In the genomic region with DNA sequence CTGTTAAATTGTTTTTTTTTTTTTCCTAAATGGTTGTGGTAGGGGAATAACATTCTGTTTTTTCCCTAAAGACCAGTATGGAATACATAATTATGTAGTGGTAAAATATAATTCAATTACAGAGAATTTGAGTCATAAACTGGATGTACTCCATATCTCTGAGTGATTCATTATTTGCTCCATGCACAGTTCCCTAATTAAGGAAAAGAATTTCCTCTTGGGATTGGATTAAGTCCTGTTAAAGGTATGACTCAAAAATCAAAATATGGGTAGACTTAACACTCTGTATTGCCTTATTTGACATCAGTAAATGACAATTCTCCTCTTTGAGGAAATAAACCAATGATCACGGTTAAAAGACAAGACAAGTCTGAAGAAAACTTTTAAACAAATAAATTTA, we compare ENCODE assay signal across 22 cellular contexts.
"Had no signal": no experiment of that assay in that cellular context is flagged by ENCODE, and none has a peak within 500 bp of the region (broad histone marks: within the 10 kb centered on the region; RNA-seq: fewer than 3 reads in every experiment).

No MANE protein-coding gene starts in this region.

- H3K4me3 ChIP-seq: dorsolateral prefrontal cortex, esophagus muscularis mucosa, gastrocnemius medialis, mucosa of descending colon, neural progenitor cell, prostate gland, sigmoid colon, spleen, testis, tibial artery had no signal

- DNase-seq: dorsolateral prefrontal cortex; effector CD8-positive, alpha-beta T cell; endodermal cell; gastrocnemius medialis; head of caudate nucleus; kidney; mesenchymal stem cell; mucosa of descending colon; naive thymus-derived CD4-positive, alpha-beta T cell; right cardiac atrium; sigmoid colon; spleen; stimulated activated CD4-positive, alpha-beta T cell treated with anti-CD3 and anti-CD28 coated beads, Interleukin-4, amount 100 ng/mL, for 4 hours; stimulated activated naive CD8-positive, alpha-beta T cell treated with anti-CD3 and anti-CD28 coated beads, Interleukin-15, Interleukin-2, amounts not matched to agents 100 U/mL and 50 U/mL, for 24 hours; substantia nigra; testis; tibial artery had no signal

- ATAC-seq: gastrocnemius medialis; left lobe of liver; mucosa of descending colon; naive thymus-derived CD4-positive, alpha-beta T cell; right cardiac atrium; stimulated activated memory B cell treated with anti-CD40 and anti-IgM and Interleukin-4, amounts not matched to agents 10 μg/mL and 1 μg/mL and 100 μg/mL, for 72 hours; stimulated activated naive CD8-positive, alpha-beta T cell treated with anti-CD3 and anti-CD28 coated beads, Interleukin-15, Interleukin-2, amounts not matched to agents 100 U/mL and 50 U/mL, for 24 hours had no signal
